Comparison of ENCODE assay signal across 25 cellular contexts in genomic region chr21:46597896-46598343, GRCh38. TPM values are rescaled to one million over a fixed set of nuclear protein-coding genes. Genes with fewer than 3 reads are reported as not detected.
A peak's percentile ranks its signal among the peaks of the same experiment; 100 is the strongest.
DNase-seq lines count a peak whose midpoint lies in the region; ATAC-seq and TF ChIP-seq lines count a peak whose summit lies in the region.
"Had no signal": no experiment of that assay in that cellular context is flagged by ENCODE, and none has a peak within 500 bp of the region (broad histone marks: within the 10 kb centered on the region; RNA-seq: fewer than 3 reads in every experiment).

No MANE protein-coding gene starts in this region.

- no peaks in the 10 kb centered on the region for H3K36me3 ChIP-seq in testis (ENCODE audit: low read depth, missing control alignments)
- H3K36me3 ChIP-seq: MG63 had no signal

- no peaks in the 10 kb centered on the region for H3K9me3 ChIP-seq in testis

- in situ Hi-C loops in G401 (cut with HindIII; ENCODE audit: low sequenced_read_pairs): no loop called here

- intact Hi-C loops in testis (cut with DNase I; ENCODE audit: low total_unique reads): no loop called here

- H3K4me1 Mint-ChIP-seq in activated naive CD8-positive, alpha-beta T cell treated with anti-CD3 and anti-CD28 coated beads, Interleukin-2, amount 10 ng/mL, durations not matched to agents 7 days and 5 days: peaks cover 20% of the 10 kb centered on the region
- peaks cover 33% of the 10 kb centered on the region for H3K4me1 Mint-ChIP-seq in activated naive CD8-positive, alpha-beta T cell treated with anti-CD3 and anti-CD28 coated beads for 36 hours
- H3K4me1 Mint-ChIP-seq in WTC11: peaks cover 5% of the 10 kb centered on the region
- peaks cover 18 to 47% (median 32%) of the 10 kb centered on the region in 4 donors for H3K4me1 Mint-ChIP-seq in naive thymus-derived CD8-positive, alpha-beta T cell

- peaks cover 7% of the 10 kb centered on the region for H3K9me3 Mint-ChIP-seq in activated naive CD8-positive, alpha-beta T cell treated with anti-CD3 and anti-CD28 coated beads, Interleukin-2, amount 10 ng/mL, durations not matched to agents 7 days and 5 days
- H3K9me3 Mint-ChIP-seq in activated naive CD8-positive, alpha-beta T cell treated with anti-CD3 and anti-CD28 coated beads for 36 hours: peaks cover 7% of the 10 kb centered on the region
- H3K9me3 Mint-ChIP-seq in WTC11: peaks cover 27% of the 10 kb centered on the region
- peaks cover 0 to 23% (median 3%) of the 10 kb centered on the region in 9 donors for H3K9me3 Mint-ChIP-seq in naive thymus-derived CD8-positive, alpha-beta T cell

- H3K27me3 Mint-ChIP-seq in activated naive CD8-positive, alpha-beta T cell treated with anti-CD3 and anti-CD28 coated beads, Interleukin-2, amount 10 ng/mL, durations not matched to agents 7 days and 5 days: no peaks in the 10 kb centered on the region
- no peaks in the 10 kb centered on the region for H3K27me3 Mint-ChIP-seq in activated naive CD8-positive, alpha-beta T cell treated with anti-CD3 and anti-CD28 coated beads for 36 hours
- H3K27me3 Mint-ChIP-seq in WTC11 (ENCODE audit: low read depth): 0 out of 2 replicates have a peak, but pooled peaks cover 4% of the 10 kb centered on the region
- H3K27me3 Mint-ChIP-seq in naive thymus-derived CD8-positive, alpha-beta T cell: no peaks in the 10 kb centered on the region
- H3K27me3 Mint-ChIP-seq: CD4-positive, alpha-beta memory T cell had no signal

- TF ChIP-seq POLR2A in testis (IDR thresholded peaks at IDR 0.05): no peak

- CTCF ChIA-PET in WTC11 (lab: Charles Lee): no interaction called here

- DNase-seq in activated naive CD8-positive, alpha-beta T cell treated with anti-CD3 and anti-CD28 coated beads, Interleukin-2, amount 10 ng/mL, durations not matched to agents 7 days and 5 days: no peak
- DNase-seq in activated naive CD8-positive, alpha-beta T cell treated with anti-CD3 and anti-CD28 coated beads for 36 hours: no peak
- no peak for DNase-seq in WTC11 (ENCODE audit: low spot score)
- peak; percentile 24 for DNase-seq in islet precursor cell
- peak; percentile 83 for DNase-seq in testis
- DNase-seq in NCI-H2107 treated with DMSO at 0.1 percent for 48 hours (lab: John Stamatoyannopoulos, UW; ENCODE audit: unreplicated experiment): no peak
- DNase-seq in G401 (ENCODE audit: low spot score): no peak
- DNase-seq in naive thymus-derived CD8-positive, alpha-beta T cell: no peak
- DNase-seq: Caco-2; CD4-positive, alpha-beta memory T cell; DMS 273 treated with DMSO at 0.1 percent for 48 hours; DMS79 treated with DMSO at 0.1 percent for 48 hours; MG63; NCI-H1048; NCI-H1436 treated with DMSO at 0.1 percent for 48 hours; NCI-H2029; NCI-H345; NCI-H524; NCI-H774; NK-92 treated with Interleukin-12 subunit alpha and Interleukin-12 subunit beta, amount 100 ng/mL, for 24 hours; SIG-M5 had no signal

- H3K36me3 Mint-ChIP-seq in activated naive CD8-positive, alpha-beta T cell treated with anti-CD3 and anti-CD28 coated beads, Interleukin-2, amount 10 ng/mL, durations not matched to agents 7 days and 5 days: peaks cover 8% of the 10 kb centered on the region
- H3K36me3 Mint-ChIP-seq in activated naive CD8-positive, alpha-beta T cell treated with anti-CD3 and anti-CD28 coated beads for 36 hours: peaks cover 4% of the 10 kb centered on the region
- peaks cover 16% of the 10 kb centered on the region for H3K36me3 Mint-ChIP-seq in WTC11
- peaks cover 8 to 14% (median 9%) of the 10 kb centered on the region in 3 donors for H3K36me3 Mint-ChIP-seq in naive thymus-derived CD8-positive, alpha-beta T cell

- H3K27me3 ChIP-seq in testis: no peaks in the 10 kb centered on the region
- H3K27me3 ChIP-seq: BLaER1 treated with 17β-estradiol and CSF1 and Interleukin-3, amounts not matched to agents 10 nM and 100 nM; MG63 had no signal

- no peak overlapping the region for H3K27ac ChIP-seq in testis
- H3K27ac ChIP-seq: 22Rv1; BLaER1 treated with 17β-estradiol and CSF1 and Interleukin-3, amounts not matched to agents 10 nM and 100 nM; RWPE1 had no signal

- no peak for TF ChIP-seq CTCF in WTC11 (IDR thresholded peaks at IDR 0.05)
- peak in 1 of 3 experiments; percentile 18 for TF ChIP-seq CTCF in testis (IDR thresholded peaks at IDR 0.05)

- H3K4me1 ChIP-seq in testis: peaks cover 12% of the 10 kb centered on the region
- H3K4me1 ChIP-seq: Caco-2 had no signal

- H3K4me3 ChIP-seq in testis: peak overlapping the region; percentile 34 to 49
- H3K4me3 ChIP-seq: BLaER1 treated with 17β-estradiol and CSF1 and Interleukin-3, amounts not matched to agents 10 nM and 100 nM; MG63 had no signal

- POLR2A ChIA-PET in activated naive CD8-positive, alpha-beta T cell treated with anti-CD3 and anti-CD28 coated beads, Interleukin-2, amount 10 ng/mL, durations not matched to agents 7 days and 5 days (lab: Charles Lee): interaction anchor here (1.5 to 1.9 kb wide), 2 partner anchors 8 to 37 kb away, joined by 3 to 8 read pairs; partner anchors contain the start of genes PRMT2 and S100B
- POLR2A ChIA-PET in WTC11 (lab: Charles Lee): no interaction called here
- POLR2A ChIA-PET in naive thymus-derived CD8-positive, alpha-beta T cell (lab: Charles Lee): interaction anchor here (0.7 to 7.0 kb wide), 12 partner anchors 8 to 129 kb away, joined by 3 to 46 read pairs (median 6); partner anchors contain the start of genes PRMT2 and S100B

- H3K4me3 Mint-ChIP-seq in activated naive CD8-positive, alpha-beta T cell treated with anti-CD3 and anti-CD28 coated beads, Interleukin-2, amount 10 ng/mL, durations not matched to agents 7 days and 5 days: no peak overlapping the region
- no peak overlapping the region for H3K4me3 Mint-ChIP-seq in activated naive CD8-positive, alpha-beta T cell treated with anti-CD3 and anti-CD28 coated beads for 36 hours
- H3K4me3 Mint-ChIP-seq in WTC11: no peak overlapping the region
- H3K4me3 Mint-ChIP-seq in naive thymus-derived CD8-positive, alpha-beta T cell: peak overlapping the region in 1 of 10 donors; percentile 41
- H3K4me3 Mint-ChIP-seq: CD4-positive, alpha-beta memory T cell had no signal

- peak overlapping the region; percentile 48 for H3K27ac Mint-ChIP-seq in activated naive CD8-positive, alpha-beta T cell treated with anti-CD3 and anti-CD28 coated beads, Interleukin-2, amount 10 ng/mL, durations not matched to agents 7 days and 5 days
- no peak overlapping the region for H3K27ac Mint-ChIP-seq in activated naive CD8-positive, alpha-beta T cell treated with anti-CD3 and anti-CD28 coated beads for 36 hours
- H3K27ac Mint-ChIP-seq in WTC11: no peak overlapping the region
- H3K27ac Mint-ChIP-seq in naive thymus-derived CD8-positive, alpha-beta T cell: peak overlapping the region in 2 of 10 donors; percentile 43 to 57
- H3K27ac Mint-ChIP-seq: CD4-positive, alpha-beta memory T cell had no signal

- no peak for ATAC-seq in activated naive CD8-positive, alpha-beta T cell treated with anti-CD3 and anti-CD28 coated beads, Interleukin-2, amount 10 ng/mL, durations not matched to agents 7 days and 5 days (ENCODE audit: low read depth)
- no peak for ATAC-seq in WTC11
- no peak for ATAC-seq in naive thymus-derived CD8-positive, alpha-beta T cell

- WGBS in testis, 2 donors: 76 to 81% methylated on average over 10 to 20 of the region's 20 CpGs

TF ChIP-seq in WTC11, 78 proteins besides CTCF, POLR2A, EP300 and RAD21 (continues in another document):
- TF ChIP-seq USF2 (CRISPR knock-in tag; IDR thresholded peaks at IDR 0.05): peak; percentile 69
- peak; percentile 43 for TF ChIP-seq USF1 (CRISPR knock-in tag; IDR thresholded peaks at IDR 0.05)
- TF ChIP-seq ATF1 (CRISPR knock-in tag; IDR thresholded peaks at IDR 0.05): no peak

RNA-seq across cellular contexts. Expression of gene S100B, which starts 7.0 kb away (rescaled TPM):
- 10 to 100 TPM; 15.8 to 16.3 TPM for total RNA-seq in activated naive CD8-positive, alpha-beta T cell treated with anti-CD3 and anti-CD28 coated beads, Interleukin-2, amount 10 ng/mL, durations not matched to agents 7 days and 5 days
- 10 to 100 TPM in 1 of 2 experiments, 1 to 10 TPM in 1; 8.7 to 10.5 TPM for total RNA-seq in activated naive CD8-positive, alpha-beta T cell treated with anti-CD3 and anti-CD28 coated beads for 36 hours
- total RNA-seq in WTC11 (2021) (0.34 to 0.46 TPM in 2 of 3 replicates, not detected in the other), testis (1 to 10 TPM; 2.7 to 7.4 TPM)
- 7.1 TPM for polyA plus RNA-seq in testis (ENCODE audit: insufficient read depth, low read depth, low replicate concordance)
- not detected in 2 replicates for total RNA-seq in G401 (2014; rRNA removed; shearing (Covaris generic))
- 10 to 100 TPM; 73.4 to 73.5 TPM for total RNA-seq in naive thymus-derived CD8-positive, alpha-beta T cell
- 100 to 1,000 TPM in 2 of 3 donors, 10 to 100 TPM in 1; 92.4 to 271 (median 227) TPM for polyA plus RNA-seq in naive thymus-derived CD8-positive, alpha-beta T cell
- total RNA-seq: Caco-2; CD4-positive, alpha-beta memory T cell; LHCN-M2 had no signal

RNA-seq across cellular contexts. Expression of gene PRMT2, which starts 37.6 kb away (rescaled TPM):
- 100 to 1,000 TPM; 153 to 157 TPM for total RNA-seq in activated naive CD8-positive, alpha-beta T cell treated with anti-CD3 and anti-CD28 coated beads, Interleukin-2, amount 10 ng/mL, durations not matched to agents 7 days and 5 days
- 10 to 100 TPM; 56.8 to 59.9 TPM for total RNA-seq in activated naive CD8-positive, alpha-beta T cell treated with anti-CD3 and anti-CD28 coated beads for 36 hours
- total RNA-seq in WTC11 (2021) (53.7 to 57.9 TPM (median 56.6 TPM) in 3 replicates), testis (10 to 100 TPM; 81.6 to 88.9 TPM)
- 59.4 TPM for polyA plus RNA-seq in testis (ENCODE audit: insufficient read depth, low read depth, low replicate concordance)
- 84.4 and 112 TPM in 2 replicates for total RNA-seq in G401 (2014; rRNA removed; shearing (Covaris generic))
- 100 to 1,000 TPM; 369 to 376 TPM for total RNA-seq in naive thymus-derived CD8-positive, alpha-beta T cell
- 100 to 1,000 TPM; 358 to 485 (median 396) TPM for polyA plus RNA-seq in naive thymus-derived CD8-positive, alpha-beta T cell

Comparison
In these comparisons a context has a peak if more than half of its experiments do, and no peak if none do; other contexts are left out.
1. DNase-seq: peak in islet precursor cell (single experiment) and testis (single experiment); none in activated naive CD8-positive, alpha-beta T cell treated with anti-CD3 and anti-CD28 coated beads, Interleukin-2, amount 10 ng/mL, durations not matched to agents 7 days and 5 days (single experiment), activated naive CD8-positive, alpha-beta T cell treated with anti-CD3 and anti-CD28 coated beads for 36 hours (single experiment), WTC11 (single experiment), NCI-H2107 treated with DMSO at 0.1 percent for 48 hours (single experiment), G401 (single experiment) and naive thymus-derived CD8-positive, alpha-beta T cell (0 of 10).
2. RNA of gene S100B, which starts 7.0 kb away (total RNA-seq): 73.4 to 73.5 TPM in naive thymus-derived CD8-positive, alpha-beta T cell; 15.8 to 16.3 TPM in activated naive CD8-positive, alpha-beta T cell treated with anti-CD3 and anti-CD28 coated beads, Interleukin-2, amount 10 ng/mL, durations not matched to agents 7 days and 5 days, 8.7 to 10.5 TPM in activated naive CD8-positive, alpha-beta T cell treated with anti-CD3 and anti-CD28 coated beads for 36 hours, 2.7 to 7.4 TPM in testis, 0.34 to 0.46 TPM in WTC11 and not detected in G401; every median in the first group is over 4 times any median in the second.